ENCODE assay signal across 16 cellular contexts in genomic region chr5:150419630-150420270, GRCh38. TPM values are rescaled to one million over a fixed set of nuclear protein-coding genes. Genes with fewer than 3 reads are reported as not detected.
A peak's percentile ranks its signal among the peaks of the same experiment; 100 is the strongest.
DNase-seq lines count a peak whose midpoint lies in the region; ATAC-seq and TF ChIP-seq lines count a peak whose summit lies in the region.
"Had no signal": no experiment of that assay in that cellular context is flagged by ENCODE, and none has a peak within 500 bp of the region (broad histone marks: within the 10 kb centered on the region; RNA-seq: fewer than 3 reads in every experiment).

No MANE protein-coding gene starts in this region.

- peaks cover 2% of the 10 kb centered on the region for H3K27me3 Mint-ChIP-seq in activated naive CD8-positive, alpha-beta T cell treated with anti-CD3 and anti-CD28 coated beads, Interleukin-2, amount 50 U/mL, for 24 hours
- H3K27me3 Mint-ChIP-seq in activated CD4-positive, alpha-beta memory T cell treated with anti-CD3 and anti-CD28 coated beads for 36 hours = no peaks in the 10 kb centered on the region

- H3K27ac ChIP-seq in WERI-Rb-1 = no peak overlapping the region
- H3K27ac ChIP-seq: heart left ventricle had no signal

- H3K4me3 Mint-ChIP-seq in activated naive CD8-positive, alpha-beta T cell treated with anti-CD3 and anti-CD28 coated beads, Interleukin-2, amount 50 U/mL, for 24 hours = no peak overlapping the region
- H3K4me3 Mint-ChIP-seq in stimulated activated effector memory CD8-positive, alpha-beta T cell treated with anti-CD3 and anti-CD28 coated beads, Interleukin-12 subunit alpha, Interleukin-12 subunit beta, amount 100 ng/mL, for 72 hours = no peak overlapping the region
- no peak overlapping the region for H3K4me3 Mint-ChIP-seq in activated CD4-positive, alpha-beta memory T cell treated with anti-CD3 and anti-CD28 coated beads for 36 hours
- H3K4me3 Mint-ChIP-seq: WTC11 had no signal

- H3K36me3 ChIP-seq in WERI-Rb-1 = no peaks in the 10 kb centered on the region
- H3K36me3 ChIP-seq: heart left ventricle, tibial nerve had no signal

- H3K9me3 Mint-ChIP-seq in activated naive CD8-positive, alpha-beta T cell treated with anti-CD3 and anti-CD28 coated beads, Interleukin-2, amount 50 U/mL, for 24 hours = no peaks in the 10 kb centered on the region
- no peaks in the 10 kb centered on the region for H3K9me3 Mint-ChIP-seq in stimulated activated effector memory CD8-positive, alpha-beta T cell treated with anti-CD3 and anti-CD28 coated beads, Interleukin-12 subunit alpha, Interleukin-12 subunit beta, amount 100 ng/mL, for 72 hours
- H3K9me3 Mint-ChIP-seq in activated CD4-positive, alpha-beta memory T cell treated with anti-CD3 and anti-CD28 coated beads for 36 hours = peaks cover 2% of the 10 kb centered on the region
- H3K9me3 Mint-ChIP-seq: activated naive CD4-positive, alpha-beta T cell treated with anti-CD3 and anti-CD28 coated beads, Interleukin-2, amount 50 U/mL, for 72 hours; WTC11 had no signal

- ATAC-seq in GM19328 (IDR thresholded peaks at IDR 0.05; ENCODE audit: unreplicated experiment) (peak; percentile 67), HG03103 (IDR thresholded peaks at IDR 0.05; ENCODE audit: low read depth, unreplicated experiment) (peak; percentile 60)
- ATAC-seq in activated naive CD8-positive, alpha-beta T cell treated with anti-CD3 and anti-CD28 coated beads, Interleukin-2, amount 50 U/mL, for 24 hours = no peak
- ATAC-seq in stimulated activated effector memory CD8-positive, alpha-beta T cell treated with anti-CD3 and anti-CD28 coated beads, Interleukin-12 subunit alpha, Interleukin-12 subunit beta, amount 100 ng/mL, for 72 hours = no peak
- ATAC-seq: activated naive CD4-positive, alpha-beta T cell treated with anti-CD3 and anti-CD28 coated beads, Interleukin-2, amount 50 U/mL, for 72 hours; heart left ventricle; Right ventricle myocardium inferior; WTC11 had no signal

- H3K36me3 Mint-ChIP-seq in activated naive CD8-positive, alpha-beta T cell treated with anti-CD3 and anti-CD28 coated beads, Interleukin-2, amount 50 U/mL, for 24 hours (ENCODE audit: low read depth) = no peaks in the 10 kb centered on the region
- H3K36me3 Mint-ChIP-seq in stimulated activated effector memory CD8-positive, alpha-beta T cell treated with anti-CD3 and anti-CD28 coated beads, Interleukin-12 subunit alpha, Interleukin-12 subunit beta, amount 100 ng/mL, for 72 hours = no peaks in the 10 kb centered on the region
- no peaks in the 10 kb centered on the region for H3K36me3 Mint-ChIP-seq in activated CD4-positive, alpha-beta memory T cell treated with anti-CD3 and anti-CD28 coated beads for 36 hours
- H3K36me3 Mint-ChIP-seq: activated naive CD4-positive, alpha-beta T cell treated with anti-CD3 and anti-CD28 coated beads, Interleukin-2, amount 50 U/mL, for 72 hours; WTC11 had no signal

- CTCF ChIA-PET in activated CD4-positive, alpha-beta memory T cell treated with anti-CD3 and anti-CD28 coated beads for 36 hours (lab: Charles Lee) = interaction anchor here (1.4 kb wide), 1 partner anchor 16 kb away, joined by 5 read pairs; no protein-coding TSS in a partner anchor

- no peak for TF ChIP-seq CTCF in WERI-Rb-1 (IDR thresholded peaks at IDR 0.05; ENCODE audit: low read depth, low read length)

- H3K4me1 Mint-ChIP-seq in activated naive CD8-positive, alpha-beta T cell treated with anti-CD3 and anti-CD28 coated beads, Interleukin-2, amount 50 U/mL, for 24 hours = peaks cover 22% of the 10 kb centered on the region
- H3K4me1 Mint-ChIP-seq in stimulated activated effector memory CD8-positive, alpha-beta T cell treated with anti-CD3 and anti-CD28 coated beads, Interleukin-12 subunit alpha, Interleukin-12 subunit beta, amount 100 ng/mL, for 72 hours = peaks cover 13% of the 10 kb centered on the region
- H3K4me1 Mint-ChIP-seq in activated CD4-positive, alpha-beta memory T cell treated with anti-CD3 and anti-CD28 coated beads for 36 hours (ENCODE audit: low read depth) = no peaks in the 10 kb centered on the region

- no peaks in the 10 kb centered on the region for H3K9me3 ChIP-seq in WERI-Rb-1 (ENCODE audit: severe bottlenecking)
- H3K9me3 ChIP-seq: heart left ventricle, tibial nerve had no signal

- no peaks in the 10 kb centered on the region for H3K27me3 ChIP-seq in WERI-Rb-1 (ENCODE audit: insufficient read depth, low read depth, severe bottlenecking)
- H3K27me3 ChIP-seq: heart left ventricle, tibial nerve had no signal

- POLR2A ChIA-PET in activated CD4-positive, alpha-beta memory T cell treated with anti-CD3 and anti-CD28 coated beads for 36 hours (lab: Charles Lee) = no interaction called here

- intact Hi-C loops in activated CD4-positive, alpha-beta memory T cell treated with anti-CD3 and anti-CD28 coated beads for 36 hours (cut with micrococcal nuclease) = no loop called here

- no peak overlapping the region for H3K4me3 ChIP-seq in WERI-Rb-1 (ENCODE audit: low read depth, low read length)
- H3K4me3 ChIP-seq: heart left ventricle, tibial nerve had no signal

- no peak for DNase-seq in activated naive CD8-positive, alpha-beta T cell treated with anti-CD3 and anti-CD28 coated beads, Interleukin-2, amount 50 U/mL, for 24 hours
- DNase-seq in stimulated activated effector memory CD8-positive, alpha-beta T cell treated with anti-CD3 and anti-CD28 coated beads, Interleukin-12 subunit alpha, Interleukin-12 subunit beta, amount 100 ng/mL, for 72 hours (ENCODE audit: low spot score in 2 of 2) = no peak
- no peak for DNase-seq in activated CD4-positive, alpha-beta memory T cell treated with anti-CD3 and anti-CD28 coated beads for 36 hours
- DNase-seq in DMS 273 treated with DMSO at 0.1 percent for 48 hours (lab: John Stamatoyannopoulos, UW) (no peak), WERI-Rb-1 (no peak)
- DNase-seq: effector CD4-positive, alpha-beta T cell; mesendoderm; NCI-H2081 treated with DMSO at 0.1 percent for 48 hours; right cardiac atrium had no signal

- H3K27ac Mint-ChIP-seq in activated naive CD8-positive, alpha-beta T cell treated with anti-CD3 and anti-CD28 coated beads, Interleukin-2, amount 50 U/mL, for 24 hours = peak overlapping the region; percentile 15
- peak overlapping the region; percentile 68 for H3K27ac Mint-ChIP-seq in stimulated activated effector memory CD8-positive, alpha-beta T cell treated with anti-CD3 and anti-CD28 coated beads, Interleukin-12 subunit alpha, Interleukin-12 subunit beta, amount 100 ng/mL, for 72 hours
- no peak overlapping the region for H3K27ac Mint-ChIP-seq in activated CD4-positive, alpha-beta memory T cell treated with anti-CD3 and anti-CD28 coated beads for 36 hours
- H3K27ac Mint-ChIP-seq: WTC11 had no signal

RNA-seq across cellular contexts. Expression of gene CD74, which starts 7.0 kb away (rescaled TPM):
- total RNA-seq in activated CD4-positive, alpha-beta memory T cell treated with anti-CD3 and anti-CD28 coated beads for 36 hours = 100 to 1,000 TPM; 251 to 254 TPM

RNA-seq across cellular contexts. Expression of gene RPS14, which starts 29.8 kb away (rescaled TPM):
- 1,000 to 10,000 TPM; 3,748 to 3,882 TPM for total RNA-seq in activated CD4-positive, alpha-beta memory T cell treated with anti-CD3 and anti-CD28 coated beads for 36 hours

Comparison
In these comparisons a context has a peak if more than half of its experiments do, and no peak if none do; other contexts are left out.
1. ATAC-seq: peak in GM19328 (single experiment) and HG03103 (single experiment); none in activated naive CD8-positive, alpha-beta T cell treated with anti-CD3 and anti-CD28 coated beads, Interleukin-2, amount 50 U/mL, for 24 hours (single experiment) and stimulated activated effector memory CD8-positive, alpha-beta T cell treated with anti-CD3 and anti-CD28 coated beads, Interleukin-12 subunit alpha, Interleukin-12 subunit beta, amount 100 ng/mL, for 72 hours (single experiment).